Comparison of ENCODE assay signal across 21 cellular contexts in genomic region chr2:161991991-161992390, GRCh38.
A peak's percentile ranks its signal among the peaks of the same experiment; 100 is the strongest.
DNase-seq lines count a peak whose midpoint lies in the region; ATAC-seq and TF ChIP-seq lines count a peak whose summit lies in the region.
"Had no signal": no experiment of that assay in that cellular context is flagged by ENCODE, and none has a peak within 500 bp of the region (broad histone marks: within the 10 kb centered on the region; RNA-seq: fewer than 3 reads in every experiment).

No MANE protein-coding gene starts in this region.

- ATAC-seq in activated naive CD8-positive, alpha-beta T cell treated with anti-CD3 and anti-CD28 coated beads, Interleukin-2, amount 50 U/mL, for 24 hours, result no peak
- ATAC-seq in heart left ventricle (no peak), GM18520 (IDR thresholded peaks at IDR 0.05; ENCODE audit: unreplicated experiment) (no peak)

- CTCF ChIA-PET in activated naive CD4-positive, alpha-beta T cell treated with anti-CD3 and anti-CD28 coated beads, Interleukin-2, amount 10 ng/mL, durations not matched to agents 7 days and 5 days (lab: Charles Lee), result interaction anchor here (0.9 to 5.5 kb wide), 7 partner anchors 12 to 134 kb away, joined by 3 to 28 read pairs (median 3); no protein-coding TSS in a partner anchor

- no peak for TF ChIP-seq CTCF in MM.1S (IDR thresholded peaks at IDR 0.05; ENCODE audit: low read length)
- no peak for TF ChIP-seq CTCF in smooth muscle cell (IDR thresholded peaks at IDR 0.05; ENCODE audit: borderline replicate concordance, insufficient read depth, poor library complexity, severe bottlenecking)
- no peak for TF ChIP-seq CTCF in heart left ventricle (IDR thresholded peaks at IDR 0.05)

- H3K4me3 ChIP-seq in MM.1S (ENCODE audit: low read length) (no peak overlapping the region), smooth muscle cell (no peak overlapping the region), heart left ventricle (no peak overlapping the region)
- H3K4me3 ChIP-seq: esophagus squamous epithelium, skin epidermis, tibial nerve had no signal

- peaks cover 72% of the 10 kb centered on the region for H3K36me3 Mint-ChIP-seq in activated naive CD4-positive, alpha-beta T cell treated with anti-CD3 and anti-CD28 coated beads, Interleukin-2, amount 10 ng/mL, durations not matched to agents 7 days and 5 days
- H3K36me3 Mint-ChIP-seq in activated naive CD8-positive, alpha-beta T cell treated with anti-CD3 and anti-CD28 coated beads, Interleukin-2, amount 50 U/mL, for 24 hours (ENCODE audit: low read depth), result no peaks in the 10 kb centered on the region
- H3K36me3 Mint-ChIP-seq: brain, CD14-positive monocyte had no signal

- H3K27me3 ChIP-seq in MM.1S (replicated peaks; ENCODE audit: insufficient read depth, low read length) (no peaks in the 10 kb centered on the region), smooth muscle cell (ENCODE audit: low read depth) (no peaks in the 10 kb centered on the region), heart left ventricle (no peaks in the 10 kb centered on the region)
- H3K27me3 ChIP-seq: esophagus squamous epithelium, tibial nerve had no signal

- H3K4me3 Mint-ChIP-seq in activated naive CD4-positive, alpha-beta T cell treated with anti-CD3 and anti-CD28 coated beads, Interleukin-2, amount 10 ng/mL, durations not matched to agents 7 days and 5 days, result no peak overlapping the region
- H3K4me3 Mint-ChIP-seq in activated naive CD8-positive, alpha-beta T cell treated with anti-CD3 and anti-CD28 coated beads, Interleukin-2, amount 50 U/mL, for 24 hours, result no peak overlapping the region
- H3K4me3 Mint-ChIP-seq: CD14-positive monocyte had no signal

- H3K4me1 ChIP-seq in MM.1S (ENCODE audit: low read length) (peaks cover 22% of the 10 kb centered on the region), smooth muscle cell (ENCODE audit: low read depth) (peaks cover 14% of the 10 kb centered on the region), heart left ventricle (peaks cover 0 to 15% (median 0%) of the 10 kb centered on the region in 12 donors)
- H3K4me1 ChIP-seq: esophagus squamous epithelium had no signal

- no peak for TF ChIP-seq POLR2A in heart left ventricle (IDR thresholded peaks at IDR 0.05)

- H3K27ac ChIP-seq in MM.1S (ENCODE audit: low read length) (peak overlapping the region; percentile 20; the same call in 1 of the 2 replicates), smooth muscle cell (ENCODE audit: low read depth) (peak overlapping the region; percentile 68), heart left ventricle (peak overlapping the region in 1 of 12 donors; percentile 12)
- H3K27ac ChIP-seq: tibial nerve had no signal

- no peaks in the 10 kb centered on the region for H3K9me2 ChIP-seq in MM.1S (replicated peaks; ENCODE audit: insufficient read depth, low read length)

- DNase-seq in activated naive CD4-positive, alpha-beta T cell treated with anti-CD3 and anti-CD28 coated beads, Interleukin-2, amount 10 ng/mL, durations not matched to agents 7 days and 5 days, result no peak
- no peak for DNase-seq in activated naive CD4-positive, alpha-beta T cell treated with Interleukin-2 at 50 U/mL for 16 hours
- DNase-seq in MM.1S, result no peak
- DNase-seq in activated naive CD8-positive, alpha-beta T cell treated with anti-CD3 and anti-CD28 coated beads, Interleukin-2, amount 50 U/mL, for 24 hours, result no peak
- DNase-seq in smooth muscle cell (lab: John Stamatoyannopoulos, UW; ENCODE audit: unreplicated experiment), result no peak
- no peak for DNase-seq in kidney tubule cell (ENCODE audit: low spot score)
- no peak for DNase-seq in heart left ventricle
- DNase-seq: esophagus squamous epithelium, Karpas-422, kidney glomerular epithelial cell, NCI-H1092 treated with DMSO at 0.1 percent for 48 hours, NCI-H2081, NCI-H82, nucleus accumbens, SHP77 treated with DMSO at 0.1 percent for 48 hours had no signal

- intact Hi-C loops in heart left ventricle (cut with DNase I), result no loop called here

- H3K79me2 ChIP-seq in MM.1S (ENCODE audit: low read length) (no peaks in the 10 kb centered on the region), smooth muscle cell (ENCODE audit: low read depth) (no peaks in the 10 kb centered on the region)

- H3K4me2 ChIP-seq in MM.1S (ENCODE audit: low read depth, low read length) (peak overlapping the region; percentile 59; the same call in 1 of the 2 replicates), smooth muscle cell (peak overlapping the region; percentile 78)

- no peak overlapping the region for H3K9ac ChIP-seq in MM.1S (ENCODE audit: low read length)
- H3K9ac ChIP-seq in smooth muscle cell (ENCODE audit: low read depth), result peak overlapping the region; percentile 23

- 38% methylated on average over 1 of the region's 1 CpG for WGBS in smooth muscle cell (ENCODE audit: low lambda C conversion rate)
- 87 to 98% (median 93%) methylated on average over 1 of the region's 1 CpG for WGBS in heart left ventricle, 4 donors

- H3K36me3 ChIP-seq in MM.1S (replicated peaks; ENCODE audit: insufficient read depth, low read length), result no peaks in the 10 kb centered on the region
- no peaks in the 10 kb centered on the region for H3K36me3 ChIP-seq in smooth muscle cell (ENCODE audit: low read depth)
- peaks cover 0 to 18% (median 0%) of the 10 kb centered on the region in 9 donors for H3K36me3 ChIP-seq in heart left ventricle
- H3K36me3 ChIP-seq: esophagus squamous epithelium, tibial nerve had no signal

- H2AFZ ChIP-seq in MM.1S (ENCODE audit: low read length), result no peak overlapping the region
- H2AFZ ChIP-seq in smooth muscle cell (ENCODE audit: low read depth), result no peak overlapping the region

- H3K27ac Mint-ChIP-seq in activated naive CD4-positive, alpha-beta T cell treated with anti-CD3 and anti-CD28 coated beads, Interleukin-2, amount 10 ng/mL, durations not matched to agents 7 days and 5 days, result peak overlapping the region; percentile 97
- H3K27ac Mint-ChIP-seq in activated naive CD8-positive, alpha-beta T cell treated with anti-CD3 and anti-CD28 coated beads, Interleukin-2, amount 50 U/mL, for 24 hours, result peak overlapping the region; percentile 94

- H3K4me1 Mint-ChIP-seq in activated naive CD4-positive, alpha-beta T cell treated with anti-CD3 and anti-CD28 coated beads, Interleukin-2, amount 10 ng/mL, durations not matched to agents 7 days and 5 days, result peaks cover 71% of the 10 kb centered on the region
- peaks cover 70% of the 10 kb centered on the region for H3K4me1 Mint-ChIP-seq in activated naive CD8-positive, alpha-beta T cell treated with anti-CD3 and anti-CD28 coated beads, Interleukin-2, amount 50 U/mL, for 24 hours

- H3K27me3 Mint-ChIP-seq in activated naive CD4-positive, alpha-beta T cell treated with anti-CD3 and anti-CD28 coated beads, Interleukin-2, amount 10 ng/mL, durations not matched to agents 7 days and 5 days, result no peaks in the 10 kb centered on the region
- H3K27me3 Mint-ChIP-seq in activated naive CD8-positive, alpha-beta T cell treated with anti-CD3 and anti-CD28 coated beads, Interleukin-2, amount 50 U/mL, for 24 hours, result no peaks in the 10 kb centered on the region
- H3K27me3 Mint-ChIP-seq: activated CD4-positive, alpha-beta T cell treated with anti-CD3 and anti-CD28 coated beads for 36 hours; brain had no signal

- H3K9me3 ChIP-seq in MM.1S (replicated peaks; ENCODE audit: insufficient read depth, low read length), result no peaks in the 10 kb centered on the region
- H3K9me3 ChIP-seq in smooth muscle cell (replicated peaks; ENCODE audit: low read depth), result no peaks in the 10 kb centered on the region
- H3K9me3 ChIP-seq in heart left ventricle, result no peaks in the 10 kb centered on the region
- H3K9me3 ChIP-seq: esophagus squamous epithelium, tibial nerve had no signal

- H4K20me1 ChIP-seq in MM.1S (ENCODE audit: insufficient read depth, low read length), result no peaks in the 10 kb centered on the region
- no peaks in the 10 kb centered on the region for H4K20me1 ChIP-seq in smooth muscle cell (ENCODE audit: low read depth)

- H3K9me3 Mint-ChIP-seq in activated naive CD4-positive, alpha-beta T cell treated with anti-CD3 and anti-CD28 coated beads, Interleukin-2, amount 10 ng/mL, durations not matched to agents 7 days and 5 days, result no peaks in the 10 kb centered on the region
- H3K9me3 Mint-ChIP-seq in activated naive CD8-positive, alpha-beta T cell treated with anti-CD3 and anti-CD28 coated beads, Interleukin-2, amount 50 U/mL, for 24 hours, result no peaks in the 10 kb centered on the region
- H3K9me3 Mint-ChIP-seq: brain had no signal

- H3F3A ChIP-seq in MM.1S (ENCODE audit: insufficient read depth, low read length) (peaks cover 10% of the 10 kb centered on the region), smooth muscle cell (ENCODE audit: low read depth) (peaks cover 9% of the 10 kb centered on the region)
